Comparison of ENCODE assay signal across 17 cellular contexts in the genomic region with DNA sequence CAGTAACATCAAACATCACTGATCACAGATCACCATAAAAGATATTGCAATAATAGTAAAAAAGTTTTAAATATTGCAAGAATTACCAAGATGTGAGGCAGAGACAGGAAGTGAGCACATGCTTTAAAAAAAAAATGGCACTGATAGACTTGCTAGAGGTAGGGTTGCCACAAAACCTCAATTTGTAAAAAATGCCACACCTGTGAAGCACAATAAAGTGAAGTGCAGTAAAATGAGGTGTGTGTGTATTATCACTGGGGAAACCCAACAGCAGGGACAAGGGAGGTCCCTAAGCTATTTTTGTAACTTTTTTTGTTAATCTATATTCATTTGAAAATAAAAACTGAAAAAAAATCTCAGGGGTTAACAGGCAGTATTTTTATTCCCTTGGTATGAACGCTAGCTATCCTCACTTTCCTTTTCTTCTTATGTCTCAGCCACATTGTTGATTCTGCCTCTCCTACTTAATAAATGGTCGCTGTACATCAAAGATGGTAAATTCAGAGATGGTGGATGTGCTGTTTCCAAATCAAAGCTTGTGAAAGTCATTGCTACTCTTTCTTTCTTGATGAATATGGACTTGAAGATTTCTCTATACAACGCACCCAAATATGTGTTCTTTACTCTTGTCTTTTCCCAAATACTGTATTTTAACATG. TPM values are rescaled to one million over a fixed set of nuclear protein-coding genes. Genes with fewer than 3 reads are reported as not detected.
DNase-seq lines count a peak whose midpoint lies in the region; ATAC-seq lines count a peak whose summit lies in the region.
"Had no signal": no experiment of that assay in that cellular context is flagged by ENCODE, and none has a peak within 500 bp of the region (broad histone marks: within the 10 kb centered on the region; RNA-seq: fewer than 3 reads in every experiment).

No MANE protein-coding gene starts in this region.

- POLR2A ChIA-PET in activated CD4-positive, alpha-beta T cell treated with anti-CD3 and anti-CD28 coated beads for 36 hours (lab: Charles Lee) = interaction anchor here (0.7 to 1.8 kb wide), 2 partner anchors 10 to 274 kb away, joined by 3 to 4 read pairs; no protein-coding TSS in a partner anchor
- POLR2A ChIA-PET in naive thymus-derived CD8-positive, alpha-beta T cell (lab: Charles Lee) = no interaction called here

- H3K27ac Mint-ChIP-seq in activated CD4-positive, alpha-beta T cell treated with anti-CD3 and anti-CD28 coated beads for 36 hours = no peak overlapping the region
- peak overlapping the region; percentile 33 for H3K27ac Mint-ChIP-seq in T-helper 2 cell treated with Interferon-gamma antibody and Interleukin-4, amounts not matched to agents 5 μg/mL and 100 μg/mL, for 36 hours
- H3K27ac Mint-ChIP-seq in naive thymus-derived CD8-positive, alpha-beta T cell = peak overlapping the region; percentile 25 to 95 (median 76)
- H3K27ac Mint-ChIP-seq: stimulated activated naive B cell treated with anti-CD40 and anti-IgM and Interleukin-4, amounts not matched to agents 10 μg/mL and 1 μg/mL and 100 μg/mL, for 72 hours had no signal

- ATAC-seq in activated CD4-positive, alpha-beta T cell treated with anti-CD3 and anti-CD28 coated beads for 36 hours = peak; percentile 54
- peak; percentile 9 for ATAC-seq in GM19463 (IDR thresholded peaks at IDR 0.05; ENCODE audit: unreplicated experiment)
- ATAC-seq in naive thymus-derived CD8-positive, alpha-beta T cell = peak; percentile 94 to 99
- ATAC-seq: HCT116 had no signal

- intact Hi-C loops in activated CD4-positive, alpha-beta T cell treated with anti-CD3 and anti-CD28 coated beads for 36 hours (cut with DNase I, micrococcal nuclease) = loop anchor here (1.0 to 5.0 kb wide), 4 partner anchors 11 to 81 kb away; a partner anchor contains a TSS

- peaks cover 21% of the 10 kb centered on the region for H3K4me1 Mint-ChIP-seq in activated CD4-positive, alpha-beta T cell treated with anti-CD3 and anti-CD28 coated beads for 36 hours
- peaks cover 21% of the 10 kb centered on the region for H3K4me1 Mint-ChIP-seq in T-helper 2 cell treated with Interferon-gamma antibody and Interleukin-4, amounts not matched to agents 5 μg/mL and 100 μg/mL, for 36 hours (ENCODE audit: low read depth)
- peaks cover 11 to 58% (median 49%) of the 10 kb centered on the region in 4 donors for H3K4me1 Mint-ChIP-seq in naive thymus-derived CD8-positive, alpha-beta T cell

- H3K36me3 Mint-ChIP-seq in activated CD4-positive, alpha-beta T cell treated with anti-CD3 and anti-CD28 coated beads for 36 hours (ENCODE audit: low read depth) = no peaks in the 10 kb centered on the region
- H3K36me3 Mint-ChIP-seq in T-helper 2 cell treated with Interferon-gamma antibody and Interleukin-4, amounts not matched to agents 5 μg/mL and 100 μg/mL, for 36 hours (ENCODE audit: low read depth) = peaks cover 1% of the 10 kb centered on the region
- no peaks in the 10 kb centered on the region for H3K36me3 Mint-ChIP-seq in naive thymus-derived CD8-positive, alpha-beta T cell
- H3K36me3 Mint-ChIP-seq: stimulated activated naive B cell treated with anti-CD40 and anti-IgM and Interleukin-4, amounts not matched to agents 10 μg/mL and 1 μg/mL and 100 μg/mL, for 72 hours had no signal

- H3K4me3 Mint-ChIP-seq in activated CD4-positive, alpha-beta T cell treated with anti-CD3 and anti-CD28 coated beads for 36 hours = no peak overlapping the region
- H3K4me3 Mint-ChIP-seq in T-helper 2 cell treated with Interferon-gamma antibody and Interleukin-4, amounts not matched to agents 5 μg/mL and 100 μg/mL, for 36 hours = no peak overlapping the region
- peak overlapping the region; percentile 6 to 77 (median 56) for H3K4me3 Mint-ChIP-seq in naive thymus-derived CD8-positive, alpha-beta T cell
- H3K4me3 Mint-ChIP-seq: stimulated activated naive B cell treated with anti-CD40 and anti-IgM and Interleukin-4, amounts not matched to agents 10 μg/mL and 1 μg/mL and 100 μg/mL, for 72 hours had no signal

- CTCF ChIA-PET in activated CD4-positive, alpha-beta T cell treated with anti-CD3 and anti-CD28 coated beads for 36 hours (lab: Charles Lee) = no interaction called here

- H3K27me3 Mint-ChIP-seq in activated CD4-positive, alpha-beta T cell treated with anti-CD3 and anti-CD28 coated beads for 36 hours = peaks cover 5% of the 10 kb centered on the region
- H3K27me3 Mint-ChIP-seq in T-helper 2 cell treated with Interferon-gamma antibody and Interleukin-4, amounts not matched to agents 5 μg/mL and 100 μg/mL, for 36 hours (ENCODE audit: low read depth) = peaks cover 9% of the 10 kb centered on the region
- H3K27me3 Mint-ChIP-seq in naive thymus-derived CD8-positive, alpha-beta T cell = no peaks in the 10 kb centered on the region

- no peak for DNase-seq in activated CD4-positive, alpha-beta T cell treated with anti-CD3 and anti-CD28 coated beads for 36 hours
- no peak for DNase-seq in activated CD4-positive, alpha-beta T cell treated with anti-CD3 and anti-CD28 coated beads for 1 hour
- no peak for DNase-seq in T-helper 2 cell treated with Interferon-gamma antibody and Interleukin-4, amounts not matched to agents 5 μg/mL and 100 μg/mL, for 36 hours (ENCODE audit: low spot score)
- DNase-seq in naive thymus-derived CD8-positive, alpha-beta T cell = peak in 8 of 10 donors; percentile 18 to 82 (median 69)
- no peak for DNase-seq in NCI-H510A treated with DMSO at 0.1 percent for 48 hours (lab: John Stamatoyannopoulos, UW)
- DNase-seq in NCI-H446 treated with DMSO at 0.1 percent for 48 hours (lab: John Stamatoyannopoulos, UW) = no peak
- no peak for DNase-seq in kidney tubule cell (ENCODE audit: low spot score)
- DNase-seq: 8988T; hypothalamus; MM.1S; NCI-H187 treated with DMSO at 0.1 percent for 48 hours; NCI-H446; retina; stimulated activated naive B cell treated with anti-CD40 and anti-IgM and Interleukin-4, amounts not matched to agents 10 μg/mL and 1 μg/mL and 100 μg/mL, for 72 hours; trophoblast cell had no signal

- H3K9me3 Mint-ChIP-seq in activated CD4-positive, alpha-beta T cell treated with anti-CD3 and anti-CD28 coated beads for 36 hours (ENCODE audit: low read depth) = no peaks in the 10 kb centered on the region
- peaks cover 9% of the 10 kb centered on the region for H3K9me3 Mint-ChIP-seq in T-helper 2 cell treated with Interferon-gamma antibody and Interleukin-4, amounts not matched to agents 5 μg/mL and 100 μg/mL, for 36 hours
- no peaks in the 10 kb centered on the region for H3K9me3 Mint-ChIP-seq in naive thymus-derived CD8-positive, alpha-beta T cell

RNA-seq across cellular contexts. Expression of a gene that starts 14.0 kb away (rescaled TPM):
- total RNA-seq in activated CD4-positive, alpha-beta T cell treated with anti-CD3 and anti-CD28 coated beads for 36 hours = under 1 TPM; 0.05 to 0.28 TPM
- total RNA-seq in naive thymus-derived CD8-positive, alpha-beta T cell = 1 to 10 TPM; 4.3 to 5.0 TPM
- polyA plus RNA-seq in naive thymus-derived CD8-positive, alpha-beta T cell = 100 to 1,000 TPM in 1 of 3 donors, 1 to 10 TPM in 2; 4.3 to 271 (median 7.6) TPM

Comparison
In these comparisons a context has a peak if more than half of its experiments do, and no peak if none do; other contexts are left out.
1. ATAC-seq: peak in every context shown above with its lines; median percentile 96 in naive thymus-derived CD8-positive, alpha-beta T cell; 54 in activated CD4-positive, alpha-beta T cell treated with anti-CD3 and anti-CD28 coated beads for 36 hours; 9 in GM19463.
2. DNase-seq: peak in naive thymus-derived CD8-positive, alpha-beta T cell (8 of 10); none in activated CD4-positive, alpha-beta T cell treated with anti-CD3 and anti-CD28 coated beads for 36 hours (single experiment), activated CD4-positive, alpha-beta T cell treated with anti-CD3 and anti-CD28 coated beads for 1 hour (single experiment), T-helper 2 cell treated with Interferon-gamma antibody and Interleukin-4, amounts not matched to agents 5 μg/mL and 100 μg/mL, for 36 hours (single experiment), NCI-H510A treated with DMSO at 0.1 percent for 48 hours (single experiment), NCI-H446 treated with DMSO at 0.1 percent for 48 hours (single experiment) and kidney tubule cell (single experiment).
3. H3K4me3 Mint-ChIP-seq: peak in naive thymus-derived CD8-positive, alpha-beta T cell (10 of 10); none in activated CD4-positive, alpha-beta T cell treated with anti-CD3 and anti-CD28 coated beads for 36 hours (single experiment) and T-helper 2 cell treated with Interferon-gamma antibody and Interleukin-4, amounts not matched to agents 5 μg/mL and 100 μg/mL, for 36 hours (single experiment).
4. RNA of a gene that starts 14.0 kb away (total RNA-seq): 4.3 to 5.0 TPM in naive thymus-derived CD8-positive, alpha-beta T cell; 0.05 to 0.28 TPM in activated CD4-positive, alpha-beta T cell treated with anti-CD3 and anti-CD28 coated beads for 36 hours; every median in the first group is over 4 times any median in the second.